1 cellular context compared by ENCODE assay signal in genomic region chr7:100411101-100411500, GRCh38.
A peak's percentile ranks its signal among the peaks of the same experiment; 100 is the strongest.
TF ChIP-seq lines count a peak whose summit lies in the region.

No MANE protein-coding gene starts in this region.

TF ChIP-seq in H1, 55 proteins besides CTCF, POLR2A, EP300 and RAD21:
- TF ChIP-seq CEBPB (IDR thresholded peaks at IDR 0.05; ENCODE audit: low read depth, low read length) (0 out of 2 replicates have a peak, but pooled peaks have one; percentile 22), SP2 (IDR thresholded peaks at IDR 0.05; ENCODE audit: low read length) (no peak)
